8 cellular contexts compared by ENCODE assay signal in the genomic region with DNA sequence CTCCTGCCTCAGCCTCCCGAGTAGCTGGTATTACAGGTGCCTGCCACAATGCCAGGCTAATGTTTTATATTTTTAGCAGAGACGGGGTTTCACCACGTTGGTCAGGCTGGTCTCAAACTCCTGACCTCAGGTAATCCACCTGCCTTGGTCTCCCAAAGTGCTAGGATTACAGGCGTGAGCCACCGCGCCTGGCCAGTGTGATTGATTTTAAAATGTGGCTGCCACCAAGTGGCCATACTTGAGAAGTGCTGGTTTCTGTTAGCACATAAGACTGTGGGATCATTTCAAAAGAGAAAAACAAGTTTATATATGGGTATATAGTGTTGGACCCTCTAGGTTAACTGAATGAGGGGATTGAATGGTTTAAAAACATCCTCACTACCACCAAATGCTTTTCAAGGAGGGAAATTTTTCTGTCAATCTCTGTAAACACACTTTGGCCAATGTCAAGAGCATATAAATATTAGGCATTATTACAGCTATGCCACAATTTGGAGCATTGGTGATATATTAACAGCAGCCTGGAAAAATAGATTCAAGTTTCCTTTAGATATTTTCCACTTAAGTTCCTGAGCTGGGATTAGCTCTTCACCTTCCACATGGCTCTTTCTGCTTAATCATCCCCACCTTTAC.
DNase-seq lines count a peak whose midpoint lies in the region; ATAC-seq, FAIRE-seq and TF ChIP-seq lines count a peak whose summit lies in the region.
"Had no signal": no experiment of that assay in that cellular context is flagged by ENCODE, and none has a peak within 500 bp of the region (broad histone marks: within the 10 kb centered on the region; RNA-seq: fewer than 3 reads in every experiment).

No MANE protein-coding gene starts in this region.

- no peak overlapping the region for H3K9ac ChIP-seq in parathyroid adenoma

- H3K36me3 ChIP-seq in parathyroid adenoma (ENCODE audit: control insufficient read depth, insufficient read depth, low read length) = no peaks in the 10 kb centered on the region

- peak; percentile 5 for DNase-seq in NCI-H1105 (lab: John Stamatoyannopoulos, UW)
- peak; percentile 33 for DNase-seq in activated T-cell treated with anti-CD3 and anti-CD28 coated beads for 24 hours (ENCODE audit: low read depth)
- peak; percentile 39 for DNase-seq in fibroblast of the conjunctiva (ENCODE audit: low read depth)
- DNase-seq in LoVo (ENCODE audit: low spot score) = no peak

- H3K4me3 ChIP-seq in parathyroid adenoma (ENCODE audit: low read depth, low read length) = no peak overlapping the region
- H3K4me3 ChIP-seq: skin epidermis had no signal

- no peaks in the 10 kb centered on the region for H3K4me1 ChIP-seq in parathyroid adenoma

- no peak overlapping the region for H3K27ac ChIP-seq in parathyroid adenoma

- no peak for ATAC-seq in GM18502 (IDR thresholded peaks at IDR 0.05; ENCODE audit: poor library complexity, unreplicated experiment)

- H3K4me2 ChIP-seq in parathyroid adenoma (ENCODE audit: low read length) = no peak overlapping the region

- peaks cover 3% of the 10 kb centered on the region for H3K79me2 ChIP-seq in parathyroid adenoma

- no peak overlapping the region for H2AFZ ChIP-seq in parathyroid adenoma

- no peaks in the 10 kb centered on the region for H3K9me3 ChIP-seq in parathyroid adenoma (ENCODE audit: control insufficient read depth, low read length)

- H3K27me3 ChIP-seq in parathyroid adenoma (ENCODE audit: control insufficient read depth, insufficient read depth, low read length) = no peaks in the 10 kb centered on the region

- peak; percentile 65 for TF ChIP-seq CTCF in parathyroid adenoma (IDR thresholded peaks at IDR 0.05)

- FAIRE-seq in G401.6 (lab: Jason Lieb, UNC) = peak; percentile 37
